In the genomic region with DNA sequence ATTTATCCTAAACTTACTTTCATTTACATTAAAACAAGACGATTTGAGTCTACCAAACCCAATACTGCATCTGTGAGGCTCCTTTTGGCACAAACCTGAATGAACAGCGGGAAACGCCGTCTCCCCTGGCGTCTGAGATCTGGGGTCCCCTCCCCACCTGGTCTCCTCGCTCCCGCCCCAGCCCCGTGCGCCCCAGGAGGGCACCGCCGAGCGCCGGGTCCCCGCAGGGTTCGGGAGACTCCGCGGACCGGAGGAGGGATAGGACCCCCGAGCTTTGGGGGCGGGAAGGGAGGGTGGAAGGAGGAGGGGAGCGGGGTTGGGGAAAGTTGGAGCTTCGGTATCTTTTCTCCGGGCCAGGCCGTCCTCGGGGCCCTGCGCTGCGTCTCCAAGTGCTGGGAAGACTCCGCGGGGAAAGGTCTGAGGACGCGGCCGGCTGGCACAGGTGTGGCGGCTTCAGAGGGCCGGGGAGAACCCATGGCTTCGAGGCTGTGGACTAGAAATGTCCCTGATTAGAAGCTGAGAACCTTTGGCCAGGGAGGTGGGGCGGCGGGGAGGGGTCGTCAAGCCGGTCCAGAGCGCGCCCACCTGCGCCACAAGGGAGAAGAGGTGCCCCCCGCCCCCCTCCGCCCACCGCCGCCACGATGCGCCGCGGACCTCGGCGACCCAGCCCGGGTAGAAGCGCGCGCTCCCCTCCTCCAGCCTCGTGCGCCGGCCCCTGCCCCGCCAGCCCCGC, we compare ENCODE assay signal across 8 cellular contexts. TPM values are rescaled to one million over a fixed set of nuclear protein-coding genes. Genes with fewer than 3 reads are reported as not detected.
A peak's percentile ranks its signal among the peaks of the same experiment; 100 is the strongest.
DNase-seq lines count a peak whose midpoint lies in the region; ATAC-seq and TF ChIP-seq lines count a peak whose summit lies in the region.

No MANE protein-coding gene starts in this region.

- H3K9me3 Mint-ChIP-seq in IgD-negative memory B cell: peaks cover 0 to 1% (median 0%) of the 10 kb centered on the region in 3 donors
- H3K9me3 Mint-ChIP-seq in natural killer cell: no peaks in the 10 kb centered on the region

- TF ChIP-seq CTCF in AG10803 (conservative IDR thresholded peaks at IDR 0.05; ENCODE audit: low read length): no peak
- TF ChIP-seq CTCF in natural killer cell (IDR thresholded peaks at IDR 0.05): no peak

- H3K4me3 Mint-ChIP-seq in IgD-negative memory B cell: peak overlapping the region in 3 of 4 donors; percentile 38 to 88 (median 63)
- H3K4me3 Mint-ChIP-seq in natural killer cell: peak overlapping the region; percentile 56

- intact Hi-C loops in natural killer cell (cut with micrococcal nuclease): no loop called here

- H3K4me3 ChIP-seq in AG10803 (ENCODE audit: low read length): peak overlapping the region; percentile 55

- H3K27ac Mint-ChIP-seq in IgD-negative memory B cell: no peak overlapping the region
- H3K27ac Mint-ChIP-seq in natural killer cell: no peak overlapping the region

- no peaks in the 10 kb centered on the region for H3K36me3 Mint-ChIP-seq in IgD-negative memory B cell
- peaks cover 6% of the 10 kb centered on the region for H3K36me3 Mint-ChIP-seq in natural killer cell

- ATAC-seq in natural killer cell: peak in 2 of 3 donors; percentile 11 to 30
- ATAC-seq in GM19035 (IDR thresholded peaks at IDR 0.05; ENCODE audit: unreplicated experiment): no peak

- H3K4me1 Mint-ChIP-seq in IgD-negative memory B cell (peaks cover 9 to 17% (median 16%) of the 10 kb centered on the region in 3 donors), natural killer cell (peaks cover 13 to 24% of the 10 kb centered on the region in 2 donors)

- no peak for DNase-seq in AG10803 (ENCODE audit: low read depth)
- DNase-seq in cerebellum (ENCODE audit: low spot score): peak; percentile 8
- DNase-seq in natural killer cell: no peak
- DNase-seq in SW 1271 (lab: John Stamatoyannopoulos, UW): no peak
- DNase-seq in NCI-H2107 (lab: John Stamatoyannopoulos, UW): no peak
- no peak for DNase-seq in SIG-M5 (lab: John Stamatoyannopoulos, UW)

- H3K27me3 Mint-ChIP-seq in IgD-negative memory B cell (peaks cover 34% of the 10 kb centered on the region), natural killer cell (ENCODE audit: low read depth in 2 of 2) (peaks cover 45 to 71% of the 10 kb centered on the region in 2 donors)

RNA-seq across cellular contexts. Expression of a gene that starts 0.6 kb away (rescaled TPM):
- polyA plus RNA-seq in IgD-negative memory B cell: not detected
- total RNA-seq in cerebellum (4.9 TPM), natural killer cell (not detected)
